In genomic region chr1:156075158-156075557, GRCh38 we compare ENCODE assay signal across 1 cellular context.
TF ChIP-seq lines count a peak whose summit lies in the region.

No MANE protein-coding gene starts in this region.

TF ChIP-seq in K562, 482 proteins besides CTCF, POLR2A, EP300 and RAD21:
- TF ChIP-seq RUNX1 (IDR thresholded peaks at IDR 0.05; ENCODE audit: low read depth), result no peak
- TF ChIP-seq NONO (IDR thresholded peaks at IDR 0.05; ENCODE audit: low read depth in 2 of 2, low read length in 1 of 2), result no peak
- TF ChIP-seq ELF1 (tag; IDR thresholded peaks at IDR 0.05), result no peak
- TF ChIP-seq SRSF3 (IDR thresholded peaks at IDR 0.05; ENCODE audit: insufficient read depth, low read length), result no peak
- 0 out of 2 replicates have a peak, but pooled peaks have one; percentile 24 for TF ChIP-seq JUND (IDR thresholded peaks at IDR 0.05; ENCODE audit: borderline replicate concordance, low read depth, low read length)
- TF ChIP-seq JUND (tag; IDR thresholded peaks at IDR 0.05; ENCODE audit: borderline replicate concordance, low read depth, low read length), result no peak
- no peak for TF ChIP-seq EGR1 (conservative IDR thresholded peaks at IDR 0.05)
